Comparison of ENCODE assay signal across 8 cellular contexts in genomic region chr19:42252365-42253244, GRCh38. TPM values are rescaled to one million over a fixed set of nuclear protein-coding genes. Genes with fewer than 3 reads are reported as not detected.
DNase-seq lines count a peak whose midpoint lies in the region; ATAC-seq and TF ChIP-seq lines count a peak whose summit lies in the region.

No MANE protein-coding gene starts in this region.

- ATAC-seq in GM18873 (IDR thresholded peaks at IDR 0.05; ENCODE audit: low FRiP score, unreplicated experiment) (no peak), HG02885 (IDR thresholded peaks at IDR 0.05; ENCODE audit: poor library complexity, unreplicated experiment) (no peak)

- H3K27ac ChIP-seq in angular gyrus (ENCODE audit: low read depth, low read length) (peak overlapping the region; percentile 99), rectal smooth muscle tissue (ENCODE audit: low read depth, low read length) (peak overlapping the region; percentile 99)

- H3K27me3 ChIP-seq in BE2C (no peaks in the 10 kb centered on the region), rectal smooth muscle tissue (ENCODE audit: control insufficient read depth, insufficient read depth, low read length) (no peaks in the 10 kb centered on the region)

- DNase-seq in BE2C: no peak
- peak; percentile 83 for DNase-seq in hepatic stellate cell (ENCODE audit: low spot score)
- no peak for DNase-seq in HuH-7 (ENCODE audit: low spot score)

- TF ChIP-seq CTCF in BE2C (IDR thresholded peaks at IDR 0.05; ENCODE audit: low read depth, low read length): no peak

- no peaks in the 10 kb centered on the region for H3K36me3 Mint-ChIP-seq in IgD-negative memory B cell

- peaks cover 14 to 18% (median 17%) of the 10 kb centered on the region in 3 donors for H3K4me1 Mint-ChIP-seq in IgD-negative memory B cell

- H3K27ac Mint-ChIP-seq in IgD-negative memory B cell: peak overlapping the region; percentile 92 to 99 (median 92)

- H3K27me3 Mint-ChIP-seq in IgD-negative memory B cell: peaks cover 9% of the 10 kb centered on the region

- peaks cover 26% of the 10 kb centered on the region for H3K36me3 ChIP-seq in BE2C
- H3K36me3 ChIP-seq in rectal smooth muscle tissue (ENCODE audit: control insufficient read depth, insufficient read depth, low read length): peaks cover 8% of the 10 kb centered on the region

- H3K9me3 ChIP-seq in BE2C: no peaks in the 10 kb centered on the region

- peak overlapping the region; percentile 85 to 95 (median 90) for H3K4me3 Mint-ChIP-seq in IgD-negative memory B cell

- H3K9me3 Mint-ChIP-seq in IgD-negative memory B cell: no peaks in the 10 kb centered on the region

- H3K4me3 ChIP-seq in BE2C (ENCODE audit: low read depth, low read length) (peak overlapping the region; percentile 93), rectal smooth muscle tissue (ENCODE audit: low read length) (peak overlapping the region; percentile 78)

- peak overlapping the region; percentile 13 for H3K9ac ChIP-seq in rectal smooth muscle tissue (ENCODE audit: low read length)

- H3K4me1 ChIP-seq in BE2C (peaks cover 8% of the 10 kb centered on the region), rectal smooth muscle tissue (ENCODE audit: control insufficient read depth, insufficient read depth, low read length) (peaks cover 27% of the 10 kb centered on the region)

RNA-seq across cellular contexts. Expression of gene ERF, which starts 2.3 kb away (rescaled TPM):
- 162 TPM for polyA plus RNA-seq in BE2C (2012; ENCODE audit: insufficient read depth, insufficient read length, low read depth)
- 6.7 TPM for polyA plus RNA-seq in IgD-negative memory B cell

RNA-seq across cellular contexts. Expression of gene GSK3A, which starts 10.2 kb away (rescaled TPM):
- 88.2 TPM for polyA plus RNA-seq in BE2C (2012; ENCODE audit: insufficient read depth, insufficient read length, low read depth)
- polyA plus RNA-seq in IgD-negative memory B cell: 24.5 TPM

RNA-seq across cellular contexts. Expression of gene CIC, which starts 16.4 kb away (rescaled TPM):
- 101 TPM for polyA plus RNA-seq in BE2C (2012; ENCODE audit: insufficient read depth, insufficient read length, low read depth)
- 4.5 TPM for polyA plus RNA-seq in IgD-negative memory B cell

RNA-seq across cellular contexts. Expression of gene ZNF526, which starts 32.5 kb away (rescaled TPM):
- polyA plus RNA-seq in BE2C (2012; ENCODE audit: insufficient read depth, insufficient read length, low read depth): 16.0 TPM
- polyA plus RNA-seq in IgD-negative memory B cell: 8.0 TPM

RNA-seq across cellular contexts. Expression of gene DEDD2, which starts 35.1 kb away (rescaled TPM):
- polyA plus RNA-seq in BE2C (2012; ENCODE audit: insufficient read depth, insufficient read length, low read depth): 43.1 TPM
- polyA plus RNA-seq in IgD-negative memory B cell: 159 TPM
